Comparison of ENCODE assay signal across 1 cellular context in the genomic region with DNA sequence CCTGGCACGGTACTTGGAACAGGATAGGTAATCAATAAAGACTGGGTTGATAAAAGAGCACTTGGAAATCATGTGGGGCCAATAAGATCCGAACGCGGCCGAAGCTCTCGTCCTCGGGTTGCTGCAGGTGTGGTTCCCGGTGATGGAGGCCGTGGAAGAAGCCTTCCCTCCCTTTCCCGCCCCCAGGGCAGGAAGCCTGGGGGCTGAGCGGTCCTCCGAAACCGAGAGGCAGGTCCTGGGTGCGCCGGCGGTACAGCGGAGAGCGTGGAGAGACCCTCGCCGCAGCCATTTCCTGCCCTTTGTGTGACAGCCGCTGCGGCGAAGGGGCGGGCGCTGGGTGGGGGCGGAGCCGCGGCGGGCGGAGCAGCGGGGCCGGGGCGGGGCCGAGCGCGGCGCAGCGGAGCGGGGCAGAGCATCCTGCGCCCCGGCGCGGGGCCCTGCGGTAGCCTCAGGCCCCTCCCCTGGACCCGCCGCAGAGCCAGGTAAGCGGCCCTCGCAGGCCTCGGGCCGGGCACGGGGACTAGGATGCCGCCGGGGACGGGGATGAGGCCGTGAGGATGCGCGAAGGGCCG.
TF ChIP-seq lines count a peak whose summit lies in the region.

A gene (plus strand): TSS at position 410 of the 572 bp plus-strand sequence. CDS start 19,239 bp downstream, outside the sequence.

TF ChIP-seq in K562, 482 proteins besides CTCF, POLR2A, EP300 and RAD21 (continued from another document):
- TF ChIP-seq, protein P1, sequence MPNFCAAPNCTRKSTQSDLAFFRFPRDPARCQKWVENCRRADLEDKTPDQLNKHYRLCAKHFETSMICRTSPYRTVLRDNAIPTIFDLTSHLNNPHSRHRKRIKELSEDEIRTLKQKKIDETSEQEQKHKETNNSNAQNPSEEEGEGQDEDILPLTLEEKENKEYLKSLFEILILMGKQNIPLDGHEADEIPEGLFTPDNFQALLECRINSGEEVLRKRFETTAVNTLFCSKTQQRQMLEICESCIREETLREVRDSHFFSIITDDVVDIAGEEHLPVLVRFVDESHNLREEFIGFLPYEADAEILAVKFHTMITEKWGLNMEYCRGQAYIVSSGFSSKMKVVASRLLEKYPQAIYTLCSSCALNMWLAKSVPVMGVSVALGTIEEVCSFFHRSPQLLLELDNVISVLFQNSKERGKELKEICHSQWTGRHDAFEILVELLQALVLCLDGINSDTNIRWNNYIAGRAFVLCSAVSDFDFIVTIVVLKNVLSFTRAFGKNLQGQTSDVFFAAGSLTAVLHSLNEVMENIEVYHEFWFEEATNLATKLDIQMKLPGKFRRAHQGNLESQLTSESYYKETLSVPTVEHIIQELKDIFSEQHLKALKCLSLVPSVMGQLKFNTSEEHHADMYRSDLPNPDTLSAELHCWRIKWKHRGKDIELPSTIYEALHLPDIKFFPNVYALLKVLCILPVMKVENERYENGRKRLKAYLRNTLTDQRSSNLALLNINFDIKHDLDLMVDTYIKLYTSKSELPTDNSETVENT (CRISPR knock-in tag; IDR thresholded peaks at IDR 0.05), result 0 out of 2 replicates have a peak, but pooled peaks have one; percentile 5
- no peak for TF ChIP-seq NFE2L1 (tag; IDR thresholded peaks at IDR 0.05; ENCODE audit: borderline replicate concordance, low read depth)
- peak; percentile 42 for TF ChIP-seq RBFOX2 (IDR thresholded peaks at IDR 0.05; ENCODE audit: low read depth, low read length)
- TF ChIP-seq ZNF76 (CRISPR knock-in tag; IDR thresholded peaks at IDR 0.05; ENCODE audit: borderline replicate concordance), result no peak
- TF ChIP-seq NCOR1 (IDR thresholded peaks at IDR 0.05), result no peak
- no peak for TF ChIP-seq SREBF2 (CRISPR knock-in tag; IDR thresholded peaks at IDR 0.05)
- TF ChIP-seq PHB2 (IDR thresholded peaks at IDR 0.05; ENCODE audit: low read depth), result no peak
- peak; percentile 62; the same call in 1 of the 2 replicates for TF ChIP-seq CXXC5 (CRISPR knock-in tag; IDR thresholded peaks at IDR 0.05)
- no peak for TF ChIP-seq CHD2 (IDR thresholded peaks at IDR 0.05; ENCODE audit: low read depth, low read length)
- TF ChIP-seq, protein P2, sequence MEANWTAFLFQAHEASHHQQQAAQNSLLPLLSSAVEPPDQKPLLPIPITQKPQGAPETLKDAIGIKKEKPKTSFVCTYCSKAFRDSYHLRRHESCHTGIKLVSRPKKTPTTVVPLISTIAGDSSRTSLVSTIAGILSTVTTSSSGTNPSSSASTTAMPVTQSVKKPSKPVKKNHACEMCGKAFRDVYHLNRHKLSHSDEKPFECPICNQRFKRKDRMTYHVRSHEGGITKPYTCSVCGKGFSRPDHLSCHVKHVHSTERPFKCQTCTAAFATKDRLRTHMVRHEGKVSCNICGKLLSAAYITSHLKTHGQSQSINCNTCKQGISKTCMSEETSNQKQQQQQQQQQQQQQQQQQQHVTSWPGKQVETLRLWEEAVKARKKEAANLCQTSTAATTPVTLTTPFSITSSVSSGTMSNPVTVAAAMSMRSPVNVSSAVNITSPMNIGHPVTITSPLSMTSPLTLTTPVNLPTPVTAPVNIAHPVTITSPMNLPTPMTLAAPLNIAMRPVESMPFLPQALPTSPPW (CRISPR knock-in tag; IDR thresholded peaks at IDR 0.05), result peak; percentile 36; the same call in 1 of the 2 replicates
- TF ChIP-seq, protein P3, sequence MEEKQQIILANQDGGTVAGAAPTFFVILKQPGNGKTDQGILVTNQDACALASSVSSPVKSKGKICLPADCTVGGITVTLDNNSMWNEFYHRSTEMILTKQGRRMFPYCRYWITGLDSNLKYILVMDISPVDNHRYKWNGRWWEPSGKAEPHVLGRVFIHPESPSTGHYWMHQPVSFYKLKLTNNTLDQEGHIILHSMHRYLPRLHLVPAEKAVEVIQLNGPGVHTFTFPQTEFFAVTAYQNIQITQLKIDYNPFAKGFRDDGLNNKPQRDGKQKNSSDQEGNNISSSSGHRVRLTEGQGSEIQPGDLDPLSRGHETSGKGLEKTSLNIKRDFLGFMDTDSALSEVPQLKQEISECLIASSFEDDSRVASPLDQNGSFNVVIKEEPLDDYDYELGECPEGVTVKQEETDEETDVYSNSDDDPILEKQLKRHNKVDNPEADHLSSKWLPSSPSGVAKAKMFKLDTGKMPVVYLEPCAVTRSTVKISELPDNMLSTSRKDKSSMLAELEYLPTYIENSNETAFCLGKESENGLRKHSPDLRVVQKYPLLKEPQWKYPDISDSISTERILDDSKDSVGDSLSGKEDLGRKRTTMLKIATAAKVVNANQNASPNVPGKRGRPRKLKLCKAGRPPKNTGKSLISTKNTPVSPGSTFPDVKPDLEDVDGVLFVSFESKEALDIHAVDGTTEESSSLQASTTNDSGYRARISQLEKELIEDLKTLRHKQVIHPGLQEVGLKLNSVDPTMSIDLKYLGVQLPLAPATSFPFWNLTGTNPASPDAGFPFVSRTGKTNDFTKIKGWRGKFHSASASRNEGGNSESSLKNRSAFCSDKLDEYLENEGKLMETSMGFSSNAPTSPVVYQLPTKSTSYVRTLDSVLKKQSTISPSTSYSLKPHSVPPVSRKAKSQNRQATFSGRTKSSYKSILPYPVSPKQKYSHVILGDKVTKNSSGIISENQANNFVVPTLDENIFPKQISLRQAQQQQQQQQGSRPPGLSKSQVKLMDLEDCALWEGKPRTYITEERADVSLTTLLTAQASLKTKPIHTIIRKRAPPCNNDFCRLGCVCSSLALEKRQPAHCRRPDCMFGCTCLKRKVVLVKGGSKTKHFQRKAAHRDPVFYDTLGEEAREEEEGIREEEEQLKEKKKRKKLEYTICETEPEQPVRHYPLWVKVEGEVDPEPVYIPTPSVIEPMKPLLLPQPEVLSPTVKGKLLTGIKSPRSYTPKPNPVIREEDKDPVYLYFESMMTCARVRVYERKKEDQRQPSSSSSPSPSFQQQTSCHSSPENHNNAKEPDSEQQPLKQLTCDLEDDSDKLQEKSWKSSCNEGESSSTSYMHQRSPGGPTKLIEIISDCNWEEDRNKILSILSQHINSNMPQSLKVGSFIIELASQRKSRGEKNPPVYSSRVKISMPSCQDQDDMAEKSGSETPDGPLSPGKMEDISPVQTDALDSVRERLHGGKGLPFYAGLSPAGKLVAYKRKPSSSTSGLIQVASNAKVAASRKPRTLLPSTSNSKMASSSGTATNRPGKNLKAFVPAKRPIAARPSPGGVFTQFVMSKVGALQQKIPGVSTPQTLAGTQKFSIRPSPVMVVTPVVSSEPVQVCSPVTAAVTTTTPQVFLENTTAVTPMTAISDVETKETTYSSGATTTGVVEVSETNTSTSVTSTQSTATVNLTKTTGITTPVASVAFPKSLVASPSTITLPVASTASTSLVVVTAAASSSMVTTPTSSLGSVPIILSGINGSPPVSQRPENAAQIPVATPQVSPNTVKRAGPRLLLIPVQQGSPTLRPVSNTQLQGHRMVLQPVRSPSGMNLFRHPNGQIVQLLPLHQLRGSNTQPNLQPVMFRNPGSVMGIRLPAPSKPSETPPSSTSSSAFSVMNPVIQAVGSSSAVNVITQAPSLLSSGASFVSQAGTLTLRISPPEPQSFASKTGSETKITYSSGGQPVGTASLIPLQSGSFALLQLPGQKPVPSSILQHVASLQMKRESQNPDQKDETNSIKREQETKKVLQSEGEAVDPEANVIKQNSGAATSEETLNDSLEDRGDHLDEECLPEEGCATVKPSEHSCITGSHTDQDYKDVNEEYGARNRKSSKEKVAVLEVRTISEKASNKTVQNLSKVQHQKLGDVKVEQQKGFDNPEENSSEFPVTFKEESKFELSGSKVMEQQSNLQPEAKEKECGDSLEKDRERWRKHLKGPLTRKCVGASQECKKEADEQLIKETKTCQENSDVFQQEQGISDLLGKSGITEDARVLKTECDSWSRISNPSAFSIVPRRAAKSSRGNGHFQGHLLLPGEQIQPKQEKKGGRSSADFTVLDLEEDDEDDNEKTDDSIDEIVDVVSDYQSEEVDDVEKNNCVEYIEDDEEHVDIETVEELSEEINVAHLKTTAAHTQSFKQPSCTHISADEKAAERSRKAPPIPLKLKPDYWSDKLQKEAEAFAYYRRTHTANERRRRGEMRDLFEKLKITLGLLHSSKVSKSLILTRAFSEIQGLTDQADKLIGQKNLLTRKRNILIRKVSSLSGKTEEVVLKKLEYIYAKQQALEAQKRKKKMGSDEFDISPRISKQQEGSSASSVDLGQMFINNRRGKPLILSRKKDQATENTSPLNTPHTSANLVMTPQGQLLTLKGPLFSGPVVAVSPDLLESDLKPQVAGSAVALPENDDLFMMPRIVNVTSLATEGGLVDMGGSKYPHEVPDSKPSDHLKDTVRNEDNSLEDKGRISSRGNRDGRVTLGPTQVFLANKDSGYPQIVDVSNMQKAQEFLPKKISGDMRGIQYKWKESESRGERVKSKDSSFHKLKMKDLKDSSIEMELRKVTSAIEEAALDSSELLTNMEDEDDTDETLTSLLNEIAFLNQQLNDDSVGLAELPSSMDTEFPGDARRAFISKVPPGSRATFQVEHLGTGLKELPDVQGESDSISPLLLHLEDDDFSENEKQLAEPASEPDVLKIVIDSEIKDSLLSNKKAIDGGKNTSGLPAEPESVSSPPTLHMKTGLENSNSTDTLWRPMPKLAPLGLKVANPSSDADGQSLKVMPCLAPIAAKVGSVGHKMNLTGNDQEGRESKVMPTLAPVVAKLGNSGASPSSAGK (IDR thresholded peaks at IDR 0.05), result peak; percentile 28; the same call in 1 of the 2 replicates
- no peak for TF ChIP-seq HNRNPK (IDR thresholded peaks at IDR 0.05; ENCODE audit: low read depth, low read length, poor library complexity, severe bottlenecking)
- no peak for TF ChIP-seq KLF13 (tag; IDR thresholded peaks at IDR 0.05; ENCODE audit: borderline replicate concordance, low read depth)
- peak; percentile 54 for TF ChIP-seq POLR2G (IDR thresholded peaks at IDR 0.05; ENCODE audit: low read depth, low read length)
